Comparison of ENCODE assay signal across 19 cellular contexts in the genomic region with DNA sequence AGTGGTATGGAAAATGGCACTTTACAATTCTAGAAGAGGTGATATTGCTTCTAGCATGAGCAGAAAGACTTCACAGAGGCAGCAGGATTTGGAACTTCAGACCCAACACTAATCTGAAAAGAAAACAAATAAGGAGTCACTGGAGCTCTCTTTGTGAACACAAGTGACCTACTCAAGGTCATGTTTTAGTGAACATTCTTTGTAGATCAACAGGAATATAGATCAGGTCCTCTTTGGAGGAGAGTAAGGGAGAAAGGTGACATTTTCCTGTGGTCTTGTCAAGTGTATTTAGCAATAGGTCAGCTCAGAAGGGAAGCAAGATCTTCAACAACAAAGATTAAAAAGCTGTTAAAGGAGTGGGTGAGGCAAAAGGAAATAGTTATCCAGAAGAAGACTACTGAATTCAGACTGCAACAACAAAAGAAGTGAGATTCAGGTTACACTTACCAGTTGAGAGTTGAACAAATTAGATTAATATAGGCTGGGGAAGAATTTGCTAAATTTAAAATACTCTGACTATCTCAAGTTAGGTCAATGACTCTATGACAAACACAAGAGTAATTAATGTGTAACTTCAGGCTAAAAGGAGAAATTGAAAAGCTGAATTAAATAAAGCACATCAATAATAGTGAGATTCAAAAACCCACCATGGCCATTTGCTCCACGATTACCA.
"Had no signal": no experiment of that assay in that cellular context is flagged by ENCODE, and none has a peak within 500 bp of the region (broad histone marks: within the 10 kb centered on the region; RNA-seq: fewer than 3 reads in every experiment).

No MANE protein-coding gene starts in this region.

- ATAC-seq: Panc1, PC-3 had no signal

- DNase-seq: KBM-7; MV-4-11; NCI-H1048; NCI-H1105; NCI-H1436 treated with DMSO at 0.1 percent for 48 hours; NCI-H1694; NCI-H187 treated with DMSO at 0.1 percent for 48 hours; NCI-H2029 treated with DMSO at 0.1 percent for 48 hours; NCI-H2171 treated with DMSO at 0.1 percent for 48 hours; NCI-H345; NCI-H446 treated with DMSO at 0.1 percent for 48 hours; NCI-H510A treated with DMSO at 0.1 percent for 48 hours; NCI-H526; NCI-H82; NK-92 treated with Interleukin-12 subunit alpha and Interleukin-12 subunit beta, amount 100 ng/mL, for 24 hours; PC-3; SK-N-SH had no signal

- H3K9me3 ChIP-seq: SK-N-SH had no signal

- H3K27ac ChIP-seq: RWPE1 had no signal
